Comparison of ENCODE assay signal across 19 cellular contexts in genomic region chr13:52892925-52893324, GRCh38. TPM values are rescaled to one million over a fixed set of nuclear protein-coding genes. Genes with fewer than 3 reads are reported as not detected.
"Had no signal": no experiment of that assay in that cellular context is flagged by ENCODE, and none has a peak within 500 bp of the region (broad histone marks: within the 10 kb centered on the region; RNA-seq: fewer than 3 reads in every experiment).

No MANE protein-coding gene starts in this region.

- H3K4me3 ChIP-seq: cardiac muscle cell, coronary artery, heart left ventricle, left ventricle myocardium inferior, psoas muscle, upper lobe of left lung had no signal

- DNase-seq: activated CD4-positive, alpha-beta T cell treated with anti-CD3 and anti-CD28 coated beads for 4 hours; activated CD8-positive, alpha-beta memory T cell treated with anti-CD3 and anti-CD28 coated beads, Interleukin-2, amount 50 U/mL, for 48 hours; activated CD8-positive, alpha-beta T cell treated with anti-CD3 and anti-CD28 coated beads, Interleukin-2, amount 10 ng/mL, durations not matched to agents 7 days and 5 days; activated naive CD4-positive, alpha-beta T cell; aorta; effector memory CD4-positive, alpha-beta T cell; heart left ventricle; left ventricle myocardium inferior; mesenchymal stem cell; nephron progenitor cell; psoas muscle; stimulated activated CD4-positive, alpha-beta T cell treated with anti-CD3 and anti-CD28 coated beads, Interleukin-2, amount 100 ng/mL, for 24 hours; stimulated activated naive CD4-positive, alpha-beta T cell; T-helper 1 cell; upper lobe of left lung; WERI-Rb-1 had no signal

RNA-seq across cellular contexts. Expression of gene PCDH8, which starts 44.5 kb away (rescaled TPM):
- total RNA-seq: activated CD8-positive, alpha-beta T cell treated with anti-CD3 and anti-CD28 coated beads, Interleukin-2, amount 10 ng/mL, durations not matched to agents 7 days and 5 days; heart left ventricle; left ventricle myocardium inferior; omental fat pad; upper lobe of left lung had no signal
